ENCODE assay signal across 1 cellular context in the genomic region with DNA sequence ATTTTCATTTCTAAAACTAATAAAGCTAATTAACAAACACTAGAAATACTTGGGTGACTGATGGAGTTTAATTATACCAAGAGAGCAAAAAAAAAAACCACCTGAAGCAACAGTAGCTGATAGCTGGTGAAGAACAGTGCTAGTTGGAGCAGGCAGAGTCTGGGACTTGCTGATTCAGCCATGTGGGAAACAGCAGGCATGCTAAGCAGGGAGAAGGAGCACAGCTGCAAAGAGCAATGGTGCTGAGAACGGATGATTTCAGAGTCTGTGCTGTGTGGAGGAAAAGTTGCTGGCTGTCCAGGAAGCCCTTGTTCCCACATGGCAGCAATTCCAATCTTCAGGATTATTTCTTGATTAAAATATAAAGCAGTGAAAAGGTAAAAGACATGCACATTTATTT.
TF ChIP-seq lines count a peak whose summit lies in the region.

No MANE protein-coding gene starts in this region.

TF ChIP-seq in SK-N-SH treated with all-trans-retinoic acid at 6 μM for 48 hours, 23 proteins besides CTCF, POLR2A, EP300 and RAD21 (continued from another document):
- TF ChIP-seq, protein P1, sequence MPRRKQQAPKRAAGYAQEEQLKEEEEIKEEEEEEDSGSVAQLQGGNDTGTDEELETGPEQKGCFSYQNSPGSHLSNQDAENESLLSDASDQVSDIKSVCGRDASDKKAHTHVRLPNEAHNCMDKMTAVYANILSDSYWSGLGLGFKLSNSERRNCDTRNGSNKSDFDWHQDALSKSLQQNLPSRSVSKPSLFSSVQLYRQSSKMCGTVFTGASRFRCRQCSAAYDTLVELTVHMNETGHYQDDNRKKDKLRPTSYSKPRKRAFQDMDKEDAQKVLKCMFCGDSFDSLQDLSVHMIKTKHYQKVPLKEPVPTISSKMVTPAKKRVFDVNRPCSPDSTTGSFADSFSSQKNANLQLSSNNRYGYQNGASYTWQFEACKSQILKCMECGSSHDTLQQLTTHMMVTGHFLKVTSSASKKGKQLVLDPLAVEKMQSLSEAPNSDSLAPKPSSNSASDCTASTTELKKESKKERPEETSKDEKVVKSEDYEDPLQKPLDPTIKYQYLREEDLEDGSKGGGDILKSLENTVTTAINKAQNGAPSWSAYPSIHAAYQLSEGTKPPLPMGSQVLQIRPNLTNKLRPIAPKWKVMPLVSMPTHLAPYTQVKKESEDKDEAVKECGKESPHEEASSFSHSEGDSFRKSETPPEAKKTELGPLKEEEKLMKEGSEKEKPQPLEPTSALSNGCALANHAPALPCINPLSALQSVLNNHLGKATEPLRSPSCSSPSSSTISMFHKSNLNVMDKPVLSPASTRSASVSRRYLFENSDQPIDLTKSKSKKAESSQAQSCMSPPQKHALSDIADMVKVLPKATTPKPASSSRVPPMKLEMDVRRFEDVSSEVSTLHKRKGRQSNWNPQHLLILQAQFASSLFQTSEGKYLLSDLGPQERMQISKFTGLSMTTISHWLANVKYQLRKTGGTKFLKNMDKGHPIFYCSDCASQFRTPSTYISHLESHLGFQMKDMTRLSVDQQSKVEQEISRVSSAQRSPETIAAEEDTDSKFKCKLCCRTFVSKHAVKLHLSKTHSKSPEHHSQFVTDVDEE (CRISPR knock-in tag; IDR thresholded peaks at IDR 0.05) = no peak
- TF ChIP-seq RARB (CRISPR knock-in tag; IDR thresholded peaks at IDR 0.05) (no peak), ZNF70 (CRISPR knock-in tag; IDR thresholded peaks at IDR 0.05) (no peak)
- TF ChIP-seq, protein P2, sequence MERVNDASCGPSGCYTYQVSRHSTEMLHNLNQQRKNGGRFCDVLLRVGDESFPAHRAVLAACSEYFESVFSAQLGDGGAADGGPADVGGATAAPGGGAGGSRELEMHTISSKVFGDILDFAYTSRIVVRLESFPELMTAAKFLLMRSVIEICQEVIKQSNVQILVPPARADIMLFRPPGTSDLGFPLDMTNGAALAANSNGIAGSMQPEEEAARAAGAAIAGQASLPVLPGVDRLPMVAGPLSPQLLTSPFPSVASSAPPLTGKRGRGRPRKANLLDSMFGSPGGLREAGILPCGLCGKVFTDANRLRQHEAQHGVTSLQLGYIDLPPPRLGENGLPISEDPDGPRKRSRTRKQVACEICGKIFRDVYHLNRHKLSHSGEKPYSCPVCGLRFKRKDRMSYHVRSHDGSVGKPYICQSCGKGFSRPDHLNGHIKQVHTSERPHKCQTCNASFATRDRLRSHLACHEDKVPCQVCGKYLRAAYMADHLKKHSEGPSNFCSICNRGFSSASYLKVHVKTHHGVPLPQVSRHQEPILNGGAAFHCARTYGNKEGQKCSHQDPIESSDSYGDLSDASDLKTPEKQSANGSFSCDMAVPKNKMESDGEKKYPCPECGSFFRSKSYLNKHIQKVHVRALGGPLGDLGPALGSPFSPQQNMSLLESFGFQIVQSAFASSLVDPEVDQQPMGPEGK (CRISPR knock-in tag; IDR thresholded peaks at IDR 0.05; ENCODE audit: borderline replicate concordance) = no peak
